In the genomic region with DNA sequence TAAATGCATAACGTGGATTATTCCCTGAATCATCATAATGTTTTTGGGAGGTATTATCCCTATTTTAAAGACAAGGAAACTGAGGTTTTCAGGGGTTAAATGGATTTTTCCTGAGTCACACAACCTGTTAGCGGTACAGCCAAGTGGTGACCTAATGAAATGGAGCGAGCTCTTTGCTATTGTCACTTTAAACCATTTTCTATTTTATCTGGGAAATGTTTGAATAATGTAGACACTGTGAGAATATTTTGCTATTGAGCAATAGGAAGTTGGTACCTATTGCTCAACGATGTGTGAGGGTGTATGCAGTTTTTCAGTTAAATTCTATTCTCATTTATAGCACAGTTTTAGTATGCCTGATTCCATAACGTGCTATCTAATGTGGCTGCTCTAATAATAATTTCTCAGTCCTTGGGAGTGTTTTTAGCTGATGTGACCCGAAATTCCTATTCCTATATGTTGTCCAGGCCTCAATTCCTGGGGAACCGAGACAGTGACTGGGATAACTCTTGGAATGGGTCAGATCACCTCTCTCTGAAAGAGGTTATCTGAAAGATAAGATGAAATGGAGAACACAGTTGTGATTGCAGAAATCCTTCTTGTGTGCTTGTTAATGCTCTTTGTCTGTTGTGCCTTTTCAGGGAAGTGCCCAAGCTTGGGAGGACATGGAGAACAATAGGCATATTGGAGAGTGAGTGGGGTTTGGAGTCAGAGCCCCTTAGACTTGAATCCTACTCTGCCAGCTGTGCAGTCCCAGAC, we compare ENCODE assay signal across 19 cellular contexts. TPM values are rescaled to one million over a fixed set of nuclear protein-coding genes. Genes with fewer than 3 reads are reported as not detected.
DNase-seq lines count a peak whose midpoint lies in the region; ATAC-seq, FAIRE-seq and TF ChIP-seq lines count a peak whose summit lies in the region.
"Had no signal": no experiment of that assay in that cellular context is flagged by ENCODE, and none has a peak within 500 bp of the region (broad histone marks: within the 10 kb centered on the region; RNA-seq: fewer than 3 reads in every experiment).

No MANE protein-coding gene starts in this region.

- H3K4me2 ChIP-seq in endothelial cell of umbilical vein (ENCODE audit: insufficient read depth, low read length), result peak overlapping the region; percentile 68

- POLR2A ChIA-PET in endothelial cell of umbilical vein (lab: Charles Lee), result interaction anchor here (1.5 kb wide), 1 partner anchor 8 kb away, joined by 7 read pairs; no protein-coding TSS in a partner anchor
- POLR2A ChIA-PET in CD8-positive, alpha-beta memory T cell (lab: Charles Lee), result no interaction called here

- BruUV-seq in endothelial cell of umbilical vein (replicated peaks; lab: Mats Ljungman, UMichigan), result TSS peak; percentile 88

- dilution Hi-C loops in endothelial cell of umbilical vein (cut with MboI; ENCODE audit: extremely low pct_ligation_motif_present, low sequenced_read_pairs), result no loop called here

- no peaks in the 10 kb centered on the region for H3K9me1 ChIP-seq in endothelial cell of umbilical vein (replicated peaks; ENCODE audit: control insufficient read depth, extremely low read depth, insufficient read depth, low read length)

- H3K27ac Mint-ChIP-seq in activated T-helper 17 cell treated with anti-CD3 and anti-CD28 coated beads, Interleukin-2, amount 50 U/mL, for 72 hours, result no peak overlapping the region
- H3K27ac Mint-ChIP-seq in CD8-positive, alpha-beta memory T cell, result peak overlapping the region in 1 of 8 donors; percentile 24
- H3K27ac Mint-ChIP-seq: naive B cell; stimulated activated naive B cell treated with anti-CD40 and anti-IgM and Interleukin-4, amounts not matched to agents 10 μg/mL and 1 μg/mL and 100 μg/mL, for 72 hours had no signal

- H3K4me1 Mint-ChIP-seq in activated T-helper 17 cell treated with anti-CD3 and anti-CD28 coated beads, Interleukin-2, amount 50 U/mL, for 72 hours, result no peaks in the 10 kb centered on the region
- H3K4me1 Mint-ChIP-seq in CD8-positive, alpha-beta memory T cell, result no peaks in the 10 kb centered on the region
- H3K4me1 Mint-ChIP-seq: stimulated activated naive B cell treated with anti-CD40 and anti-IgM and Interleukin-4, amounts not matched to agents 10 μg/mL and 1 μg/mL and 100 μg/mL, for 72 hours had no signal

- no peak for ATAC-seq in activated T-helper 17 cell treated with anti-CD3 and anti-CD28 coated beads, Interleukin-2, amount 50 U/mL, for 72 hours (replicated peaks)
- ATAC-seq: Panc1; stimulated activated naive B cell treated with anti-CD40 and anti-IgM and Interleukin-4, amounts not matched to agents 10 μg/mL and 1 μg/mL and 100 μg/mL, for 72 hours had no signal

- H3K4me3 ChIP-seq in endothelial cell of umbilical vein (replicated peaks in 1 of 3; ENCODE audit: insufficient read depth in 1 of 3, low read depth in 1 of 3, low read length in 3 of 3) (no peak overlapping the region), neutrophil (ENCODE audit: low read depth in 1 of 2, low read length in 1 of 2) (peak overlapping the region in 1 of 2 experiments; percentile 35)
- H3K4me3 ChIP-seq in CD8-positive, alpha-beta memory T cell (ENCODE audit: low read length), result no peak overlapping the region

- no peak overlapping the region for H3K4me3 Mint-ChIP-seq in activated T-helper 17 cell treated with anti-CD3 and anti-CD28 coated beads, Interleukin-2, amount 50 U/mL, for 72 hours
- H3K4me3 Mint-ChIP-seq in CD8-positive, alpha-beta memory T cell, result no peak overlapping the region
- H3K4me3 Mint-ChIP-seq: naive B cell; stimulated activated naive B cell treated with anti-CD40 and anti-IgM and Interleukin-4, amounts not matched to agents 10 μg/mL and 1 μg/mL and 100 μg/mL, for 72 hours had no signal

- H3K36me3 ChIP-seq in endothelial cell of umbilical vein (ENCODE audit: control insufficient read depth in 2 of 2, extremely low read depth in 1 of 2, insufficient read depth in 2 of 2, low read length in 2 of 2), result no peaks in the 10 kb centered on the region
- H3K36me3 ChIP-seq in neutrophil, result no peaks in the 10 kb centered on the region
- no peaks in the 10 kb centered on the region for H3K36me3 ChIP-seq in CD8-positive, alpha-beta memory T cell (ENCODE audit: insufficient read depth, low read length)

- H3K4me1 ChIP-seq in endothelial cell of umbilical vein (ENCODE audit: control insufficient read depth, extremely low read depth, insufficient read depth, low read length) (peaks cover 63% of the 10 kb centered on the region), neutrophil (ENCODE audit: control insufficient read depth in 1 of 2, insufficient read depth in 1 of 2, low read depth in 1 of 2, low read length in 1 of 2) (peaks cover 18 to 20% of the 10 kb centered on the region in 2 experiments)
- no peaks in the 10 kb centered on the region for H3K4me1 ChIP-seq in CD8-positive, alpha-beta memory T cell (ENCODE audit: insufficient read depth, low read length)

- H3K9me3 ChIP-seq in endothelial cell of umbilical vein (replicated peaks; ENCODE audit: control insufficient read depth, insufficient read depth, low read length) (no peaks in the 10 kb centered on the region), neutrophil (no peaks in the 10 kb centered on the region)
- no peaks in the 10 kb centered on the region for H3K9me3 ChIP-seq in CD8-positive, alpha-beta memory T cell (ENCODE audit: low read length)

- H3K27me3 ChIP-seq in endothelial cell of umbilical vein (ENCODE audit: control insufficient read depth in 2 of 2, insufficient read depth in 2 of 2, low read length in 2 of 2) (no peaks in the 10 kb centered on the region), neutrophil (no peaks in the 10 kb centered on the region)
- no peaks in the 10 kb centered on the region for H3K27me3 ChIP-seq in CD8-positive, alpha-beta memory T cell (ENCODE audit: insufficient read depth, low read length, poor library complexity, severe bottlenecking)

- no peaks in the 10 kb centered on the region for H3K27me3 Mint-ChIP-seq in activated T-helper 17 cell treated with anti-CD3 and anti-CD28 coated beads, Interleukin-2, amount 50 U/mL, for 72 hours
- H3K27me3 Mint-ChIP-seq in CD8-positive, alpha-beta memory T cell, result peaks cover 0 to 4% of the 10 kb centered on the region in 2 donors
- H3K27me3 Mint-ChIP-seq: stimulated activated naive B cell treated with anti-CD40 and anti-IgM and Interleukin-4, amounts not matched to agents 10 μg/mL and 1 μg/mL and 100 μg/mL, for 72 hours had no signal

- H3K79me2 ChIP-seq in endothelial cell of umbilical vein (ENCODE audit: control insufficient read depth, insufficient read depth, low read length), result no peaks in the 10 kb centered on the region

- intact Hi-C loops in endothelial cell of umbilical vein (cut with micrococcal nuclease), result loop anchor here (1.0 kb wide), 3 partner anchors 9 to 31 kb away; no protein-coding TSS in a partner anchor

- peak overlapping the region; percentile 44 for H3K9ac ChIP-seq in endothelial cell of umbilical vein (replicated peaks; ENCODE audit: extremely low read depth, insufficient read depth, low read length)

- no peaks in the 10 kb centered on the region for H4K20me1 ChIP-seq in endothelial cell of umbilical vein (replicated peaks; ENCODE audit: control insufficient read depth, extremely low read depth, insufficient read depth, low read length)

- TF ChIP-seq CTCF in endothelial cell of umbilical vein (IDR thresholded peaks at IDR 0.05; ENCODE audit: extremely low read depth in 1 of 2, insufficient read depth in 1 of 2, low read depth in 1 of 2, low read length in 2 of 2), result no peak
- TF ChIP-seq CTCF in neutrophil (IDR thresholded peaks at IDR 0.05), result no peak

- DNase-seq in ELR (ENCODE audit: low read depth) (peak; percentile 47), NCI-H226 (peak; percentile 34), endothelial cell of umbilical vein (ENCODE audit: low read depth, low spot score) (peak; percentile 73), T-helper 2 cell (no peak), pons (ENCODE audit: low spot score) (no peak)
- no peak for DNase-seq in CD8-positive, alpha-beta memory T cell
- DNase-seq: activated CD4-positive, alpha-beta T cell treated with anti-CD3 and anti-CD28 coated beads for 4 hours; activated T-cell treated with anti-CD3 and anti-CD28 coated beads, Interleukin-2, amount 50 U/mL, for 1 hour; C1 segment of cervical spinal cord; kidney; naive B cell; NCI-H2171 treated with DMSO at 0.1 percent for 48 hours; stimulated activated CD4-positive, alpha-beta T cell treated with anti-CD3 and anti-CD28 coated beads, Interleukin-4, amount 100 ng/mL, for 4 hours; stimulated activated naive B cell treated with anti-CD40 and anti-IgM and Interleukin-4, amounts not matched to agents 10 μg/mL and 1 μg/mL and 100 μg/mL, for 72 hours had no signal

- H3K27ac ChIP-seq in endothelial cell of umbilical vein (ENCODE audit: insufficient read depth, low read depth, low read length), result peak overlapping the region; percentile 90
- peak overlapping the region; percentile 39 for H3K27ac ChIP-seq in neutrophil
- H3K27ac ChIP-seq in CD8-positive, alpha-beta memory T cell (ENCODE audit: low read depth, low read length), result no peak overlapping the region

- no peaks in the 10 kb centered on the region for H3K9me3 Mint-ChIP-seq in activated T-helper 17 cell treated with anti-CD3 and anti-CD28 coated beads, Interleukin-2, amount 50 U/mL, for 72 hours
- no peaks in the 10 kb centered on the region for H3K9me3 Mint-ChIP-seq in CD8-positive, alpha-beta memory T cell
- H3K9me3 Mint-ChIP-seq: stimulated activated naive B cell treated with anti-CD40 and anti-IgM and Interleukin-4, amounts not matched to agents 10 μg/mL and 1 μg/mL and 100 μg/mL, for 72 hours had no signal

- peak overlapping the region; percentile 49 for H2AFZ ChIP-seq in endothelial cell of umbilical vein (ENCODE audit: low read depth, low read length)

- FAIRE-seq in endothelial cell of umbilical vein (lab: Jason Lieb, UNC), result peak; percentile 53
- FAIRE-seq: G401.6, kidney, urothelium cell line had no signal

- TF ChIP-seq POLR2A in endothelial cell of umbilical vein (IDR thresholded peaks at IDR 0.05; ENCODE audit: low read depth, low read length), result no peak

- no peaks in the 10 kb centered on the region for H3K36me3 Mint-ChIP-seq in activated T-helper 17 cell treated with anti-CD3 and anti-CD28 coated beads, Interleukin-2, amount 50 U/mL, for 72 hours (ENCODE audit: low read depth)
- H3K36me3 Mint-ChIP-seq in CD8-positive, alpha-beta memory T cell, result no peaks in the 10 kb centered on the region
- H3K36me3 Mint-ChIP-seq: naive B cell; stimulated activated naive B cell treated with anti-CD40 and anti-IgM and Interleukin-4, amounts not matched to agents 10 μg/mL and 1 μg/mL and 100 μg/mL, for 72 hours had no signal

- CTCF ChIA-PET in endothelial cell of umbilical vein (lab: Charles Lee), result interaction anchor here (0.7 to 2.2 kb wide), 13 partner anchors 8 to 229 kb away, joined by 3 to 13 read pairs (median 4); no protein-coding TSS in a partner anchor
- CTCF ChIA-PET in CD8-positive, alpha-beta memory T cell (lab: Charles Lee), result no interaction called here

RNA-seq across cellular contexts. Expression of gene ABCB11, which starts 38.4 kb away (rescaled TPM):
- 0.44 and 0.58 TPM in 2 replicates for total RNA-seq in endothelial cell of umbilical vein
- polyA plus RNA-seq in endothelial cell of umbilical vein, result 0.16 and 0.22 TPM in 2 replicates
- polyA plus RNA-seq in endothelial cell of umbilical vein (2011; cell fraction: cytosol; rRNA removed), result 0.19 and 0.21 TPM in 2 replicates
- polyA plus RNA-seq in endothelial cell of umbilical vein (2011; cell fraction: nucleus; rRNA removed), result 0.42 and 0.83 TPM in 2 replicates
- 0.15 and 0.20 TPM in 2 replicates for polyA plus RNA-seq in endothelial cell of umbilical vein (2012)
- polyA minus RNA-seq in endothelial cell of umbilical vein, result 1.1 and 1.3 TPM in 2 replicates
- polyA minus RNA-seq in endothelial cell of umbilical vein (2011; cell fraction: cytosol; rRNA and poly(A)+ RNA removed), result not detected
- 2.1 and 2.4 TPM in 2 replicates for polyA minus RNA-seq in endothelial cell of umbilical vein (2011; cell fraction: nucleus; rRNA and poly(A)+ RNA removed)
- total RNA-seq in activated T-helper 17 cell treated with anti-CD3 and anti-CD28 coated beads, Interleukin-2, amount 50 U/mL, for 72 hours, result not detected
- total RNA-seq in CD8-positive, alpha-beta memory T cell, result not detected
- polyA plus RNA-seq in CD8-positive, alpha-beta memory T cell, result not detected

Comparison
In these comparisons a context has a peak if more than half of its experiments do, and no peak if none do; other contexts are left out.
1. DNase-seq: peak in ELR (single experiment), NCI-H226 (single experiment) and endothelial cell of umbilical vein (single experiment); none in T-helper 2 cell (0 of 5), pons (single experiment) and CD8-positive, alpha-beta memory T cell (0 of 5).